2 cellular contexts compared by ENCODE assay signal in the genomic region with DNA sequence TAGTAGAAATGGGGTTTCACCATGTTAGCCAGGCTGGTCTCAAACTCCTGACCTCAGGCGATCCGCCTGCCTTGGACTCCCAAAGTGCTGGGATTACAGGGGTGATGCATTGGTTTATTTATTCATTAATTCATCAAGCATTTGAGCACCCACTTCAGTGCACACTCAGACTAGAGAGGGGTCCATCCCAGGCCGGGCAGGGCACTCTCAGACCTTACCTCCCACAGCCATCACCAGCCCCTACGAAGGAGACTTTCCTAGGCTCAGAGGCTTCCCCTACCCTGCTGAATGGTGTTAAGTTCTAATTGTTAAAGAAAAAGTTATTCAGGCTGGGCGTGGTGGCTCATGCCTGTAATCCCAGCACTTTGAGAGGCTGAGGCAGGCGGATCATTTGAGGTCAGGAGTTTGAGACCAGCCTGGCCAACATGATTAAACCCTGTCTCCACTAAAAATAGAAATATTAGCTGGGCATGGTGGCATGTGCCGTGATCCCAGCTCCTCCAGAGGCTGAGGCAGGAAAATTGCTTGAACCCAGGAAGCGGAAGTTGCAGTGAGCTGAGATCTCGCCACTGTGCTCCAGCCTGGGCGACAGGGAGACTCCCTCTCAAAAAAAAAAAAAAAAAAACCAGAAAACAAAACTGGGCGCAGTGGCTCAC. TPM values are rescaled to one million over a fixed set of nuclear protein-coding genes. Genes with fewer than 3 reads are reported as not detected.
"Had no signal": no experiment of that assay in that cellular context is flagged by ENCODE, and none has a peak within 500 bp of the region (broad histone marks: within the 10 kb centered on the region; RNA-seq: fewer than 3 reads in every experiment).

No MANE protein-coding gene starts in this region.

RNA-seq across cellular contexts. Expression of a gene that starts 25.8 kb away (rescaled TPM):
- total RNA-seq: HepG2, HT1080 had no signal
- polyA plus RNA-seq: HepG2 had no signal
